9 cellular contexts compared by ENCODE assay signal in genomic region chr2:231554748-231555545, GRCh38. TPM values are rescaled to one million over a fixed set of nuclear protein-coding genes. Genes with fewer than 3 reads are reported as not detected.
A peak's percentile ranks its signal among the peaks of the same experiment; 100 is the strongest.
DNase-seq lines count a peak whose midpoint lies in the region; ATAC-seq and TF ChIP-seq lines count a peak whose summit lies in the region.
"Had no signal": no experiment of that assay in that cellular context is flagged by ENCODE, and none has a peak within 500 bp of the region (broad histone marks: within the 10 kb centered on the region; RNA-seq: fewer than 3 reads in every experiment).

No MANE protein-coding gene starts in this region.

- H3K36me3 ChIP-seq in psoas muscle (ENCODE audit: insufficient read depth in 1 of 2, low read depth in 1 of 2), result no peaks in the 10 kb centered on the region

- DNase-seq in GF-D8 (lab: John Stamatoyannopoulos, UW) (peak; percentile 46), RPMI7951 (ENCODE audit: low read depth) (peak; percentile 87), Right ventricle myocardium inferior (ENCODE audit: missing footprints) (peak; percentile 86), psoas muscle (peak; percentile 55 to 68), epidermal melanocyte (ENCODE audit: insufficient read length, low spot score) (no peak), SW480 (ENCODE audit: low spot score) (no peak)
- no peak for DNase-seq in effector CD8-positive, alpha-beta T cell (lab: John Stamatoyannopoulos, UW)
- DNase-seq: NCI-H1048 had no signal

- H3K27me3 ChIP-seq in psoas muscle (ENCODE audit: insufficient read depth in 3 of 3, low read length in 2 of 3), result no peaks in the 10 kb centered on the region

- WGBS in psoas muscle, 3 donors, result 54 to 59% (median 58%) methylated on average over 14 of the region's 14 CpGs

- no peak for TF ChIP-seq CTCF in psoas muscle (IDR thresholded peaks at IDR 0.05)

- H3K9me3 ChIP-seq in psoas muscle, result peaks cover 10% of the 10 kb centered on the region

- intact Hi-C loops in Right ventricle myocardium inferior (cut with DNase I) (loop anchor here (2.0 kb wide), 1 partner anchor 38 kb away; no protein-coding TSS in a partner anchor), psoas muscle (cut with DNase I) (loop anchor here (5.0 kb wide), 2 partner anchors 38 to 73 kb away; no protein-coding TSS in a partner anchor)

- peak overlapping the region; percentile 58 for H3K27ac ChIP-seq in psoas muscle

- peaks cover 3% of the 10 kb centered on the region for H3K4me1 ChIP-seq in psoas muscle

- H3K4me3 ChIP-seq in psoas muscle, result peak overlapping the region; percentile 23

- ATAC-seq in Right ventricle myocardium inferior, result peak; percentile 82
- peak; percentile 14 to 28 (median 24) for ATAC-seq in psoas muscle
- no peak for ATAC-seq in GM18867 (IDR thresholded peaks at IDR 0.05; ENCODE audit: unreplicated experiment)

RNA-seq across cellular contexts. Expression of gene NMUR1, which starts 24.7 kb away (rescaled TPM):
- total RNA-seq in RPMI7951 (2014; rRNA removed; shearing (Covaris generic)), result not detected in 2 replicates
- total RNA-seq in Right ventricle myocardium inferior (0.38 TPM), psoas muscle (under 1 TPM in 3 of 4 donors, not detected in 1; 0.06 to 0.10 (median 0.09) TPM)
- polyA plus RNA-seq in psoas muscle, result under 1 TPM; 0.03 to 0.06 (median 0.04) TPM

RNA-seq across cellular contexts. Expression of gene TEX44, which starts 37.7 kb away (rescaled TPM):
- not detected in 2 replicates for total RNA-seq in RPMI7951 (2014; rRNA removed; shearing (Covaris generic))
- total RNA-seq in Right ventricle myocardium inferior (not detected), psoas muscle (not detected)
- polyA plus RNA-seq in psoas muscle, result not detected

Comparison
In these comparisons a context has a peak if more than half of its experiments do, and no peak if none do; other contexts are left out.
1. DNase-seq: peak in GF-D8 (single experiment), RPMI7951 (single experiment), Right ventricle myocardium inferior (single experiment) and psoas muscle (2 of 2); none in effector CD8-positive, alpha-beta T cell (single experiment), epidermal melanocyte (single experiment) and SW480 (single experiment).